ENCODE assay signal across 8 cellular contexts in genomic region chr12:122420471-122421262, GRCh38. TPM values are rescaled to one million over a fixed set of nuclear protein-coding genes. Genes with fewer than 3 reads are reported as not detected.
DNase-seq lines count a peak whose midpoint lies in the region; ATAC-seq, FAIRE-seq and TF ChIP-seq lines count a peak whose summit lies in the region.

No MANE protein-coding gene starts in this region.

- H3K4me1 ChIP-seq in right cardiac atrium (ENCODE audit: control insufficient read depth, insufficient read depth, low read length) (no peaks in the 10 kb centered on the region), small intestine (ENCODE audit: control insufficient read depth in 2 of 2, insufficient read depth in 1 of 2, low read depth in 1 of 2, low read length in 1 of 2) (peaks cover 0 to 7% of the 10 kb centered on the region in 2 donors)

- POLR2A ChIA-PET in HEK293T (lab: Yijun Ruan, JAX), result interaction anchor here (2.1 to 5.0 kb wide), 2 partner anchors 21 to 80 kb away, joined by 8 to 60 read pairs; partner anchors contain the start of gene ZCCHC8
- POLR2A ChIA-PET in activated CD8-positive, alpha-beta T cell treated with anti-CD3 and anti-CD28 coated beads, Interleukin-2, amount 10 ng/mL, durations not matched to agents 7 days and 5 days (lab: Charles Lee), result interaction anchor here (0.5 to 0.9 kb wide), 2 partner anchors 33 to 37 kb away, joined by 3 read pairs; no protein-coding TSS in a partner anchor

- intact Hi-C loops in right cardiac atrium (cut with DNase I), result loop anchor here in 1 of 4 donors (10.0 kb wide), 1 partner anchor 54 kb away; no protein-coding TSS in a partner anchor

- FAIRE-seq in small intestine (lab: Jason Lieb, UNC) (no peak), urothelium cell line (lab: Jason Lieb, UNC) (no peak)

- peaks cover 30% of the 10 kb centered on the region for H3K4me1 Mint-ChIP-seq in activated CD8-positive, alpha-beta T cell treated with anti-CD3 and anti-CD28 coated beads, Interleukin-2, amount 10 ng/mL, durations not matched to agents 7 days and 5 days (ENCODE audit: low read depth)

- DNase-seq in HEK293T (ENCODE audit: extremely low spot score), result no peak
- DNase-seq in activated CD8-positive, alpha-beta T cell treated with anti-CD3 and anti-CD28 coated beads, Interleukin-2, amount 10 ng/mL, durations not matched to agents 7 days and 5 days, result no peak
- DNase-seq in right cardiac atrium, result no peak
- DNase-seq in small intestine, result no peak
- no peak for DNase-seq in activated CD8-positive, alpha-beta memory T cell treated with anti-CD3 and anti-CD28 coated beads for 24 hours
- DNase-seq in NCI-H1694 treated with DMSO at 0.1 percent for 48 hours (lab: John Stamatoyannopoulos, UW), result no peak
- DNase-seq in urothelium cell line (ENCODE audit: low spot score), result no peak
- no peak for DNase-seq in NCI-H187 (lab: John Stamatoyannopoulos, UW)

- WGBS in right cardiac atrium, result 82% methylated on average over 17 of the region's 17 CpGs
- WGBS in small intestine, 3 donors, result 65 to 73% (median 71%) methylated on average over 17 of the region's 17 CpGs

- H3K27ac Mint-ChIP-seq in activated CD8-positive, alpha-beta T cell treated with anti-CD3 and anti-CD28 coated beads, Interleukin-2, amount 10 ng/mL, durations not matched to agents 7 days and 5 days, result peak overlapping the region; percentile 84

- H3K9me3 Mint-ChIP-seq in activated CD8-positive, alpha-beta T cell treated with anti-CD3 and anti-CD28 coated beads, Interleukin-2, amount 10 ng/mL, durations not matched to agents 7 days and 5 days (ENCODE audit: insufficient read depth), result no peaks in the 10 kb centered on the region

- peaks cover 3% of the 10 kb centered on the region for H3K27me3 Mint-ChIP-seq in activated CD8-positive, alpha-beta T cell treated with anti-CD3 and anti-CD28 coated beads, Interleukin-2, amount 10 ng/mL, durations not matched to agents 7 days and 5 days (ENCODE audit: low read depth)

- no peaks in the 10 kb centered on the region for H3K36me3 ChIP-seq in small intestine (ENCODE audit: control insufficient read depth in 2 of 2, insufficient read depth in 2 of 2, low read length in 2 of 2)

- H3K27me3 ChIP-seq in right cardiac atrium (ENCODE audit: control insufficient read depth, insufficient read depth) (no peaks in the 10 kb centered on the region), small intestine (ENCODE audit: control insufficient read depth in 2 of 2, insufficient read depth in 2 of 2, low read length in 2 of 2) (no peaks in the 10 kb centered on the region)

- peak overlapping the region; percentile 88 for H3K4me3 Mint-ChIP-seq in activated CD8-positive, alpha-beta T cell treated with anti-CD3 and anti-CD28 coated beads, Interleukin-2, amount 10 ng/mL, durations not matched to agents 7 days and 5 days

- no peak for ATAC-seq in activated CD8-positive, alpha-beta T cell treated with anti-CD3 and anti-CD28 coated beads, Interleukin-2, amount 10 ng/mL, durations not matched to agents 7 days and 5 days
- no peak for ATAC-seq in right cardiac atrium

- H3K36me3 Mint-ChIP-seq in activated CD8-positive, alpha-beta T cell treated with anti-CD3 and anti-CD28 coated beads, Interleukin-2, amount 10 ng/mL, durations not matched to agents 7 days and 5 days (ENCODE audit: low read depth), result peaks cover 6% of the 10 kb centered on the region

- H3K4me3 ChIP-seq in right cardiac atrium (ENCODE audit: low read length) (peak overlapping the region; percentile 97), small intestine (ENCODE audit: low read depth in 1 of 2, low read length in 2 of 2) (peak overlapping the region in 1 of 2 donors; percentile 97)

- CTCF ChIA-PET in HEK293T (lab: Yijun Ruan, JAX), result no interaction called here
- CTCF ChIA-PET in activated CD8-positive, alpha-beta T cell treated with anti-CD3 and anti-CD28 coated beads, Interleukin-2, amount 10 ng/mL, durations not matched to agents 7 days and 5 days (lab: Charles Lee), result interaction anchor here (1.5 to 3.1 kb wide), 2 partner anchors 21 to 52 kb away, joined by 11 to 31 read pairs; no protein-coding TSS in a partner anchor

- H3K9me3 ChIP-seq in right cardiac atrium (ENCODE audit: control insufficient read depth, low read length) (no peaks in the 10 kb centered on the region), small intestine (ENCODE audit: control insufficient read depth, low read depth) (no peaks in the 10 kb centered on the region)

- H3K27ac ChIP-seq in right cardiac atrium (ENCODE audit: low read length) (peak overlapping the region; percentile 7), small intestine (ENCODE audit: low read depth in 1 of 2, low read length in 1 of 2) (peak overlapping the region; percentile 95 to 97)

TF ChIP-seq in HEK293T, 16 proteins besides CTCF, POLR2A, EP300 and RAD21:
- TF ChIP-seq FOXM1 (IDR thresholded peaks at IDR 0.05; ENCODE audit: borderline replicate concordance), result no peak
- no peak for TF ChIP-seq ARNT (IDR thresholded peaks at IDR 0.05)
- TF ChIP-seq, protein P1, sequence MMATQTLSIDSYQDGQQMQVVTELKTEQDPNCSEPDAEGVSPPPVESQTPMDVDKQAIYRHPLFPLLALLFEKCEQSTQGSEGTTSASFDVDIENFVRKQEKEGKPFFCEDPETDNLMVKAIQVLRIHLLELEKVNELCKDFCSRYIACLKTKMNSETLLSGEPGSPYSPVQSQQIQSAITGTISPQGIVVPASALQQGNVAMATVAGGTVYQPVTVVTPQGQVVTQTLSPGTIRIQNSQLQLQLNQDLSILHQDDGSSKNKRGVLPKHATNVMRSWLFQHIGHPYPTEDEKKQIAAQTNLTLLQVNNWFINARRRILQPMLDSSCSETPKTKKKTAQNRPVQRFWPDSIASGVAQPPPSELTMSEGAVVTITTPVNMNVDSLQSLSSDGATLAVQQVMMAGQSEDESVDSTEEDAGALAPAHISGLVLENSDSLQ (IDR thresholded peaks at IDR 0.05), result peak; percentile 75
- no peak for TF ChIP-seq NFRKB (IDR thresholded peaks at IDR 0.05)

RNA-seq across cellular contexts. Expression of gene CLIP1, which starts 1.8 kb away (rescaled TPM):
- total RNA-seq in activated CD8-positive, alpha-beta T cell treated with anti-CD3 and anti-CD28 coated beads, Interleukin-2, amount 10 ng/mL, durations not matched to agents 7 days and 5 days, result 10 to 100 TPM; 61.4 to 63.2 TPM
- total RNA-seq in right cardiac atrium, result 100 to 1,000 TPM; 112 to 131 (median 121) TPM
- polyA plus RNA-seq in right cardiac atrium, result 43.7 TPM
- polyA plus RNA-seq in small intestine, result 10 to 100 TPM; 16.1 to 22.7 (median 16.8) TPM
